In the genomic region with DNA sequence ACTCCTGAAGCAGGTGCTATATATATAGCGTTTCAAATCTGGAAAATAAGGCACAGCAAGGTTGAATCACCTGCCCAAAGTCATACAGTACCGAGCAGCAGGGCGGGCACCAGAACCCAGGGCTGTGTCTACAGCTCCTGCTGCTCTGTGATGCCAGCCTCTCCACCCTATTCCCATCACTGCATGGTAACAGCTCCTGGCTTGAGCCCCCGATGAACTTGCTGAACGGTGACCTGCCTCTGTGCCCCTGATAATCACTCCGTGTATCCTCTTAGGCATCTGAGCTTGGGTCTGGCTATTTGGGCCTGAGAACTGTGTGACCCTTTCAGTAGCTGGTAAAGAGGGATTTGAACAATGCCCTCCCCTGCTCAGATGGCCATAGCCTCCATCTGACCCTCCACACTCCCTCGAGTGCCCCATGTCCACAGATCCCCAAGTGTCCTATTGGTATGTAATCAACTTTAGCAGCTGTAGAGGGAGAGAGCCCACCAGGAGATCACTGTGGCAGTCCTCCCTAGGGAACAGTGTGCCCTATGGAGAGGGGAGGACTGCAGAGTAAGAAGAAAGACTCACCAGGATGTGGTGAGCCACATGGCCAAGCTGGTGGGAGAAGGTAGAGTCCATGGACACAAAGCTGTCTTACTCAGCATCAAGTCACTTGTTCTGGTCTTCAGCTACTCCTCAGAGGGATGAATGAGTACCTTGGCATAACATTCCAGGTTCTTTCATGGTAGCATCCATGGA, we compare ENCODE assay signal across 13 cellular contexts. TPM values are rescaled to one million over a fixed set of nuclear protein-coding genes. Genes with fewer than 3 reads are reported as not detected.
DNase-seq lines count a peak whose midpoint lies in the region; ATAC-seq and TF ChIP-seq lines count a peak whose summit lies in the region.
"Had no signal": no experiment of that assay in that cellular context is flagged by ENCODE, and none has a peak within 500 bp of the region (broad histone marks: within the 10 kb centered on the region; RNA-seq: fewer than 3 reads in every experiment).

No MANE protein-coding gene starts in this region.

- H3K27me3 Mint-ChIP-seq in T-helper 17 cell (peaks cover 64% of the 10 kb centered on the region), type B pancreatic cell (peaks cover 56% of the 10 kb centered on the region)

- H3K9me3 ChIP-seq in T-helper 17 cell (ENCODE audit: control insufficient read depth, low read length, poor library complexity, severe bottlenecking), result no peaks in the 10 kb centered on the region
- H3K9me3 ChIP-seq: upper lobe of right lung had no signal

- H3K4me1 Mint-ChIP-seq in T-helper 17 cell (peaks cover 7% of the 10 kb centered on the region), type B pancreatic cell (ENCODE audit: unreplicated experiment) (no peaks in the 10 kb centered on the region)

- DNase-seq in cardiac septum (ENCODE audit: low spot score) (peak; percentile 50), Right ventricle myocardium superior (no peak), T-helper 17 cell (no peak), fibroblast of pulmonary artery (ENCODE audit: low read depth) (no peak), type B pancreatic cell (ENCODE audit: extremely low spot score, unreplicated experiment) (peak; percentile 37), NAMALWA (ENCODE audit: low spot score) (no peak), hippocampal formation (lab: John Stamatoyannopoulos, UW) (no peak)
- DNase-seq: DND-41, Karpas-422, natural killer cell, small intestine, upper lobe of right lung had no signal

- H3K27ac Mint-ChIP-seq in T-helper 17 cell (no peak overlapping the region), type B pancreatic cell (no peak overlapping the region)
- H3K27ac Mint-ChIP-seq: natural killer cell had no signal

- H3K4me3 Mint-ChIP-seq in T-helper 17 cell, result peak overlapping the region; percentile 5
- H3K4me3 Mint-ChIP-seq in type B pancreatic cell, result no peak overlapping the region

- no peak for ATAC-seq in Right ventricle myocardium superior (ENCODE audit: poor library complexity)
- no peak for ATAC-seq in T-helper 17 cell
- no peak for ATAC-seq in HG03039 (IDR thresholded peaks at IDR 0.05; ENCODE audit: unreplicated experiment)
- ATAC-seq: natural killer cell had no signal

- intact Hi-C loops in cardiac septum (cut with DNase I), result loop anchor here (2.0 to 5.0 kb wide), 3 partner anchors 27 to 53 kb away; no protein-coding TSS in a partner anchor
- intact Hi-C loops in Right ventricle myocardium superior (cut with DNase I), result loop anchor here (10.0 kb wide), 1 partner anchor 49 kb away; no protein-coding TSS in a partner anchor

- H3K9me3 Mint-ChIP-seq in type B pancreatic cell, result no peaks in the 10 kb centered on the region
- H3K9me3 Mint-ChIP-seq: natural killer cell had no signal

- H3K4me3 ChIP-seq in fibroblast of pulmonary artery (replicated peaks; ENCODE audit: low read depth, low read length), result peak overlapping the region; percentile 77

- TF ChIP-seq CTCF in fibroblast of pulmonary artery (IDR thresholded peaks at IDR 0.05; ENCODE audit: low read length, missing control alignments) (no peak), type B pancreatic cell (conservative IDR thresholded peaks at IDR 0.05) (no peak)

- H3K36me3 Mint-ChIP-seq in T-helper 17 cell (ENCODE audit: low read depth) (no peaks in the 10 kb centered on the region), type B pancreatic cell (no peaks in the 10 kb centered on the region)
- H3K36me3 Mint-ChIP-seq: natural killer cell had no signal

RNA-seq across cellular contexts. Expression of a gene that starts 1.1 kb away (rescaled TPM):
- total RNA-seq in cardiac septum (4.4 TPM), Right ventricle myocardium superior (5.2 TPM), T-helper 17 cell (1 to 10 TPM in 1 of 2 donors, under 1 TPM in 1; 0.39 to 1.4 TPM), type B pancreatic cell (ENCODE audit: low replicate concordance) (4.1 and 5.1 TPM in 2 replicates)

Comparison
In these comparisons a context has a peak if more than half of its experiments do, and no peak if none do; other contexts are left out.
1. DNase-seq: peak in cardiac septum (single experiment) and type B pancreatic cell (single experiment); none in Right ventricle myocardium superior (single experiment), T-helper 17 cell (0 of 3), fibroblast of pulmonary artery (single experiment), NAMALWA (single experiment) and hippocampal formation (0 of 2).